Comparison of ENCODE assay signal across 9 cellular contexts in genomic region chr3:9715764-9716437, GRCh38. TPM values are rescaled to one million over a fixed set of nuclear protein-coding genes. Genes with fewer than 3 reads are reported as not detected.
DNase-seq lines count a peak whose midpoint lies in the region; TF ChIP-seq lines count a peak whose summit lies in the region.
"Had no signal": no experiment of that assay in that cellular context is flagged by ENCODE, and none has a peak within 500 bp of the region (broad histone marks: within the 10 kb centered on the region; RNA-seq: fewer than 3 reads in every experiment).

No MANE protein-coding gene starts in this region.

- no peaks in the 10 kb centered on the region for H3K9me3 Mint-ChIP-seq in brain

- peaks cover 33% of the 10 kb centered on the region for H3K27me3 Mint-ChIP-seq in brain

- peak; percentile 64 for DNase-seq in activated CD4-positive, alpha-beta T cell treated with anti-CD3 and anti-CD28 coated beads for 48 hours
- no peak for DNase-seq in activated CD4-positive, alpha-beta T cell treated with anti-CD3 and anti-CD28 coated beads, Interleukin-2, amount 50 U/mL, for 1 hour
- DNase-seq in OCI-M1 (lab: John Stamatoyannopoulos, UW) (peak; percentile 99), islet precursor cell (peak; percentile 73), DMS153 treated with DMSO at 0.1 percent for 48 hours (lab: John Stamatoyannopoulos, UW; ENCODE audit: unreplicated experiment) (no peak), NCI-H146 treated with DMSO at 0.1 percent for 48 hours (lab: John Stamatoyannopoulos, UW; ENCODE audit: unreplicated experiment) (no peak)
- DNase-seq in stimulated activated CD4-positive, alpha-beta T cell treated with anti-CD3 and anti-CD28 coated beads, Interleukin-2, amount 100 ng/mL, for 24 hours, result peak; percentile 40 to 41

- H3K4me1 Mint-ChIP-seq in brain, result peaks cover 8% of the 10 kb centered on the region

- TF ChIP-seq CTCF in brain (conservative IDR thresholded peaks at IDR 0.05), result peak; percentile 34 to 40

- no peak overlapping the region for H3K4me3 Mint-ChIP-seq in brain
- H3K4me3 Mint-ChIP-seq: activated naive CD8-positive, alpha-beta T cell had no signal

- H3K27ac Mint-ChIP-seq in brain, result peak overlapping the region in 3 of 5 experiments; percentile 65 to 89 (median 77)
- H3K27ac Mint-ChIP-seq: activated naive CD8-positive, alpha-beta T cell had no signal

- no peaks in the 10 kb centered on the region for H3K36me3 Mint-ChIP-seq in brain

RNA-seq across cellular contexts. Expression of gene CPNE9, which starts 12.3 kb away (rescaled TPM):
- 2.7 TPM for polyA plus RNA-seq in brain (ENCODE audit: insufficient read depth, low read depth, low replicate concordance)

RNA-seq across cellular contexts. Expression of gene BRPF1, which starts 15.6 kb away (rescaled TPM):
- 13.3 TPM for polyA plus RNA-seq in brain (ENCODE audit: insufficient read depth, low read depth, low replicate concordance)

RNA-seq across cellular contexts. Expression of gene OGG1, which starts 33.9 kb away (rescaled TPM):
- polyA plus RNA-seq in brain (ENCODE audit: insufficient read depth, low read depth, low replicate concordance), result 23.0 TPM

RNA-seq across cellular contexts. Expression of gene CAMK1, which starts 53.8 kb away (rescaled TPM):
- polyA plus RNA-seq in brain (ENCODE audit: insufficient read depth, low read depth, low replicate concordance), result 23.8 TPM

Comparison
In these comparisons a context has a peak if more than half of its experiments do, and no peak if none do; other contexts are left out.
1. DNase-seq: peak in activated CD4-positive, alpha-beta T cell treated with anti-CD3 and anti-CD28 coated beads for 48 hours (single experiment), OCI-M1 (single experiment), islet precursor cell (single experiment) and stimulated activated CD4-positive, alpha-beta T cell treated with anti-CD3 and anti-CD28 coated beads, Interleukin-2, amount 100 ng/mL, for 24 hours (2 of 2); none in activated CD4-positive, alpha-beta T cell treated with anti-CD3 and anti-CD28 coated beads, Interleukin-2, amount 50 U/mL, for 1 hour (single experiment), DMS153 treated with DMSO at 0.1 percent for 48 hours (single experiment) and NCI-H146 treated with DMSO at 0.1 percent for 48 hours (single experiment).